20 cellular contexts compared by ENCODE assay signal in the genomic region with DNA sequence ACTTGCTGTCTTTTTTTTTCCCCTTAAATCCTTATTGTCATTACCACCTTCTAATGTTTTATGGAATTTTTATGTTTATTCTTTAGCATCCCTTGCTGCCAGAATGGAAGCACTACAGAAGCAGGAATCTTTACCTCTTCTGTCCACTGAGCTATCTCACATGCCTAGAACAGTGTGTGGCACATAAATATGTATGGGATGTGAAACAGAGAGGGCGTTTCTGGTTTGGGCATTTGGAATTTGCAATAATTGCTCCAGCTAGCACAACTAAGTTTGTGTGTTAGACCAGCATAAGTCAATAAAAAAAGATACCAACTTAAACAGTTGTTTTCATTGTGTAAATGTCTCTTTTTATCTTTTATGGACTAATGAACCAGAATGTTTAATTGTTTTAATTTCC.
DNase-seq lines count a peak whose midpoint lies in the region; ATAC-seq lines count a peak whose summit lies in the region.
"Had no signal": no experiment of that assay in that cellular context is flagged by ENCODE, and none has a peak within 500 bp of the region (broad histone marks: within the 10 kb centered on the region; RNA-seq: fewer than 3 reads in every experiment).

No MANE protein-coding gene starts in this region.

- H3K27me3 ChIP-seq in Karpas-422 (ENCODE audit: low read length) (no peaks in the 10 kb centered on the region), trophoblast cell (ENCODE audit: insufficient read depth, low read length) (no peaks in the 10 kb centered on the region)
- H3K27me3 ChIP-seq: BE2C, BLaER1 had no signal

- ATAC-seq in HG03439 (IDR thresholded peaks at IDR 0.05; ENCODE audit: unreplicated experiment) (no peak), GM18498 (IDR thresholded peaks at IDR 0.05; ENCODE audit: unreplicated experiment) (no peak)

- no peak overlapping the region for H3K23ac ChIP-seq in trophoblast cell (ENCODE audit: low read length)

- no peak overlapping the region for H2BK120ac ChIP-seq in trophoblast cell (ENCODE audit: insufficient read depth, low read length, poor library complexity)

- H3K4me3 ChIP-seq in Karpas-422 (ENCODE audit: low read length) (no peak overlapping the region), trophoblast cell (ENCODE audit: low read depth, low read length) (no peak overlapping the region)
- H3K4me3 ChIP-seq: BLaER1 had no signal

- H3K79me1 ChIP-seq in trophoblast cell (ENCODE audit: low read length): no peaks in the 10 kb centered on the region

- WGBS in trophoblast cell (ENCODE audit: extremely low coverage, insufficient coverage, insufficient read length): no CpG with 5 or more reads among the region's 1 CpG

- H3K18ac ChIP-seq in trophoblast cell (ENCODE audit: low read length): no peak overlapping the region

- H4K12ac ChIP-seq in trophoblast cell (ENCODE audit: low read depth, low read length): no peak overlapping the region

- no peak overlapping the region for H4K8ac ChIP-seq in trophoblast cell (ENCODE audit: low read depth, low read length)

- H3K9me3 ChIP-seq in Karpas-422 (ENCODE audit: low read length) (no peaks in the 10 kb centered on the region), trophoblast cell (ENCODE audit: insufficient read depth, low read depth, low read length) (no peaks in the 10 kb centered on the region)
- H3K9me3 ChIP-seq: BE2C, BLaER1 had no signal

- H2BK12ac ChIP-seq in trophoblast cell (ENCODE audit: low read length): no peak overlapping the region

- no peaks in the 10 kb centered on the region for H3K9me2 ChIP-seq in Karpas-422 (replicated peaks; ENCODE audit: insufficient read depth, low read length)

- no peak overlapping the region for H3K14ac ChIP-seq in trophoblast cell (ENCODE audit: low read length)

- H2AFZ ChIP-seq in Karpas-422 (ENCODE audit: low read length) (no peak overlapping the region), trophoblast cell (ENCODE audit: insufficient read depth, low read length, poor library complexity) (no peak overlapping the region)

- H3K4me1 ChIP-seq in Karpas-422 (ENCODE audit: low read length): no peaks in the 10 kb centered on the region
- no peaks in the 10 kb centered on the region for H3K4me1 ChIP-seq in trophoblast cell (ENCODE audit: control insufficient read depth in 1 of 2, insufficient read depth in 2 of 2, low read length in 2 of 2)
- H3K4me1 ChIP-seq: BE2C, BLaER1 had no signal

- H4K91ac ChIP-seq in trophoblast cell (ENCODE audit: low read depth, low read length): no peak overlapping the region

- H3K79me2 ChIP-seq in Karpas-422 (ENCODE audit: low read length): no peaks in the 10 kb centered on the region
- H3K79me2 ChIP-seq in trophoblast cell (ENCODE audit: control insufficient read depth, insufficient read depth, low read length, poor library complexity): no peaks in the 10 kb centered on the region

- H2AK5ac ChIP-seq in trophoblast cell (ENCODE audit: low read length): no peak overlapping the region

- DNase-seq in Karpas-422 (peak; percentile 1), trophoblast cell (peak; percentile 29 to 68)
- DNase-seq in activated T-cell treated with anti-CD3 and anti-CD28 coated beads, Interleukin-2, amount 50 U/mL, for 48 hours: no peak
- DNase-seq: 8988T; ACHN; BE2C; C1 segment of cervical spinal cord; CD4-positive, alpha-beta memory T cell; CD4-positive, CD25-positive, alpha-beta regulatory T cell; CD8-positive, alpha-beta memory T cell; COR-L47; DMS 273 treated with DMSO at 0.1 percent for 48 hours; DMS153; DMS53; DMS79; DND-41; GF-D8 had no signal

- no peak overlapping the region for H3K4ac ChIP-seq in trophoblast cell (ENCODE audit: low read depth, low read length)

- H3K4me2 ChIP-seq in Karpas-422 (ENCODE audit: low read depth, low read length, poor library complexity, severe bottlenecking): no peak overlapping the region
- H3K4me2 ChIP-seq in trophoblast cell (ENCODE audit: low read length): no peak overlapping the region
- H3K4me2 ChIP-seq: BLaER1 had no signal

- no peak overlapping the region for H2BK5ac ChIP-seq in trophoblast cell (ENCODE audit: low read depth, low read length, poor library complexity)

- H3K36me3 ChIP-seq in Karpas-422 (ENCODE audit: insufficient read depth, low read length): no peaks in the 10 kb centered on the region
- H3K36me3 ChIP-seq in trophoblast cell (ENCODE audit: control insufficient read depth in 1 of 2, insufficient read depth in 2 of 2, low read length in 2 of 2): no peaks in the 10 kb centered on the region
- H3K36me3 ChIP-seq: BE2C, BLaER1 had no signal

- H3K9ac ChIP-seq in Karpas-422 (ENCODE audit: low read length) (no peak overlapping the region), trophoblast cell (ENCODE audit: low read length) (no peak overlapping the region)
- H3K9ac ChIP-seq: BLaER1 had no signal

- no peaks in the 10 kb centered on the region for H4K20me1 ChIP-seq in Karpas-422 (ENCODE audit: insufficient read depth, low read depth, low read length)
- H4K20me1 ChIP-seq: BLaER1 had no signal

- no peak overlapping the region for H3K27ac ChIP-seq in Karpas-422 (ENCODE audit: low read length)
- no peak overlapping the region for H3K27ac ChIP-seq in trophoblast cell (ENCODE audit: low read depth, low read length)
- H3K27ac ChIP-seq: BLaER1 had no signal

Comparison
In these comparisons a context has a peak if more than half of its experiments do, and no peak if none do; other contexts are left out.
1. DNase-seq: peak in Karpas-422 (single experiment) and trophoblast cell (2 of 2); none in activated T-cell treated with anti-CD3 and anti-CD28 coated beads, Interleukin-2, amount 50 U/mL, for 48 hours (0 of 2).